In the genomic region with DNA sequence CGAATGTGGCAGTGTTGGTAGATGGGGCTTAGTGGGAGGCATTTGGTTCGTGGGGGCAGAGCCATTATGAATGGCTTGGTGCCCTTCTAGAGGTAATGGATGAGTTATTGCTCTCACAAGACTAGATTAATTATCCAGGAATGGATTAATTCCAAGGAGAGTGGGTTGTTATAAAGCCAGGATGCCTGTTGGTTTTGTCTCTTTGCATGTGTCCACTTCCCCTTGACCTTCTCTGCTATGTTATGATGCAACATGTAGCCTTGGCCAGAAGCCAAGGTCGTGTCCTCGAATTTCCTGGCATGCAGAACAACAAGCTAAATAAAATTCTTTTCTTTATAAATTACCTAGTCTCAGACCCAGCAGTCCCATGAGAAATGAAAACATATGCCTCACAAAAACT, we compare ENCODE assay signal across 17 cellular contexts.
A peak's percentile ranks its signal among the peaks of the same experiment; 100 is the strongest.
DNase-seq lines count a peak whose midpoint lies in the region; ATAC-seq and TF ChIP-seq lines count a peak whose summit lies in the region.
"Had no signal": no experiment of that assay in that cellular context is flagged by ENCODE, and none has a peak within 500 bp of the region (broad histone marks: within the 10 kb centered on the region; RNA-seq: fewer than 3 reads in every experiment).

No MANE protein-coding gene starts in this region.

- H3K4me3 ChIP-seq in heart right ventricle (no peak overlapping the region), psoas muscle (no peak overlapping the region)
- H3K4me3 ChIP-seq: GM12878 had no signal

- TF ChIP-seq CTCF in heart right ventricle (IDR thresholded peaks at IDR 0.05) (no peak), psoas muscle (IDR thresholded peaks at IDR 0.05) (no peak), GM10248 (IDR thresholded peaks at IDR 0.05; ENCODE audit: control extremely low read depth, extremely low read depth, low read depth, missing control alignments) (no peak)

- peaks cover 0 to 57% (median 0%) of the 10 kb centered on the region in 7 donors for H3K27me3 ChIP-seq in heart right ventricle
- peaks cover 0 to 29% (median 0%) of the 10 kb centered on the region in 3 donors for H3K27me3 ChIP-seq in psoas muscle (ENCODE audit: insufficient read depth in 3 of 3, low read length in 2 of 3)

- H3K27ac ChIP-seq in heart right ventricle, result peak overlapping the region in 2 of 10 donors; percentile 15 to 29
- H3K27ac ChIP-seq in psoas muscle, result no peak overlapping the region
- H3K27ac ChIP-seq: parathyroid adenoma, WERI-Rb-1 had no signal

- POLR2A ChIA-PET in GM10248 (lab: Yijun Ruan, JAX), result no interaction called here

- H3K36me3 ChIP-seq in heart right ventricle (no peaks in the 10 kb centered on the region), psoas muscle (ENCODE audit: insufficient read depth in 1 of 2, low read depth in 1 of 2) (no peaks in the 10 kb centered on the region)
- H3K36me3 ChIP-seq: WERI-Rb-1 had no signal

- H3K4me1 ChIP-seq in heart right ventricle (peaks cover 0 to 17% (median 4%) of the 10 kb centered on the region in 9 donors), psoas muscle (no peaks in the 10 kb centered on the region)
- H3K4me1 ChIP-seq: parathyroid adenoma had no signal

- ATAC-seq in heart right ventricle, result peak in 7 of 8 donors; percentile 31 to 73 (median 49)
- no peak for ATAC-seq in psoas muscle
- ATAC-seq: activated T-cell treated with anti-CD3 and anti-CD28 coated beads, Interleukin-2, amount 50 U/mL, for 4 hours; GM12878 had no signal

- H3K9me3 ChIP-seq in heart right ventricle, result no peaks in the 10 kb centered on the region
- H3K9me3 ChIP-seq in psoas muscle, result no peaks in the 10 kb centered on the region

- intact Hi-C loops in heart right ventricle (cut with DNase I), result loop anchor here in 4 of 10 donors (10.0 kb wide), 5 partner anchors 85 to 205 kb away; a partner anchor contains a TSS
- intact Hi-C loops in psoas muscle (cut with DNase I), result no loop called here

- DNase-seq in HCEC 1CT, result peak; percentile 9
- peak; percentile 68 for DNase-seq in amniotic epithelial cell (ENCODE audit: low read depth)
- DNase-seq in heart right ventricle, result peak; percentile 54 to 56
- peak; percentile 34 to 66 for DNase-seq in psoas muscle
- no peak for DNase-seq in GM10248 (ENCODE audit: extremely low spot score)
- no peak for DNase-seq in NCI-H226
- no peak for DNase-seq in activated naive CD4-positive, alpha-beta T cell treated with Interleukin-2 at 50 U/mL for 16 hours
- no peak for DNase-seq in AML-193 (lab: John Stamatoyannopoulos, UW)
- DNase-seq: activated T-cell treated with anti-CD3 and anti-CD28 coated beads, Interleukin-2, amount 50 U/mL, for 4 hours; erythroblast; H7; KBM-7; kidney glomerular epithelial cell; NCI-H2107; WERI-Rb-1 had no signal

- WGBS in heart right ventricle, 2 donors, result 28 to 43% methylated on average over 4 of the region's 4 CpGs
- WGBS in psoas muscle, 3 donors, result 14 to 22% (median 21%) methylated on average over 4 of the region's 4 CpGs

- CTCF ChIA-PET in GM10248 (lab: Yijun Ruan, JAX), result no interaction called here

Comparison
In these comparisons a context has a peak if more than half of its experiments do, and no peak if none do; other contexts are left out.
1. DNase-seq: peak in HCEC 1CT (single experiment), amniotic epithelial cell (single experiment), heart right ventricle (2 of 2) and psoas muscle (2 of 2); none in GM10248 (single experiment), NCI-H226 (single experiment), activated naive CD4-positive, alpha-beta T cell treated with Interleukin-2 at 50 U/mL for 16 hours (single experiment) and AML-193 (0 of 2).
2. ATAC-seq: peak in heart right ventricle (7 of 8); none in psoas muscle (0 of 4).